17 cellular contexts compared by ENCODE assay signal in genomic region chr15:29099131-29099880, GRCh38.
DNase-seq lines count a peak whose midpoint lies in the region; ATAC-seq and TF ChIP-seq lines count a peak whose summit lies in the region.
"Had no signal": no experiment of that assay in that cellular context is flagged by ENCODE, and none has a peak within 500 bp of the region (broad histone marks: within the 10 kb centered on the region; RNA-seq: fewer than 3 reads in every experiment).

No MANE protein-coding gene starts in this region.

- no peak for ATAC-seq in CD4-positive, alpha-beta T cell (ENCODE audit: poor library complexity)
- ATAC-seq: CD8-positive, alpha-beta T cell had no signal

- no peak overlapping the region for H3K9ac ChIP-seq in endodermal cell (ENCODE audit: extremely low read depth, low read length, poor library complexity, severe bottlenecking)

- peak overlapping the region; percentile 31 for H3K27ac Mint-ChIP-seq in glutamatergic neuron (ENCODE audit: unreplicated experiment)
- no peak overlapping the region for H3K27ac Mint-ChIP-seq in activated CD4-positive, alpha-beta memory T cell treated with anti-CD3 and anti-CD28 coated beads, Interleukin-2, amount 10 ng/mL, durations not matched to agents 7 days and 5 days
- no peak overlapping the region for H3K27ac Mint-ChIP-seq in endodermal cell
- no peak overlapping the region for H3K27ac Mint-ChIP-seq in CD4-positive, alpha-beta T cell
- H3K27ac Mint-ChIP-seq: B cell, HFFc6 had no signal

- CTCF ChIA-PET in activated CD4-positive, alpha-beta memory T cell treated with anti-CD3 and anti-CD28 coated beads, Interleukin-2, amount 10 ng/mL, durations not matched to agents 7 days and 5 days (lab: Charles Lee) = interaction anchor here (2.3 kb wide), 1 partner anchor 10 kb away, joined by 12 read pairs; no protein-coding TSS in a partner anchor
- CTCF ChIA-PET in CD4-positive, alpha-beta T cell (lab: Charles Lee) = interaction anchor here (1.6 kb wide), 1 partner anchor 9 kb away, joined by 5 read pairs; no protein-coding TSS in a partner anchor

- in situ Hi-C loops in G401 (cut with HindIII; ENCODE audit: low sequenced_read_pairs) = no loop called here

- H3K4me3 Mint-ChIP-seq in glutamatergic neuron (ENCODE audit: unreplicated experiment) (no peak overlapping the region), endodermal cell (no peak overlapping the region)
- H3K4me3 Mint-ChIP-seq in activated CD4-positive, alpha-beta memory T cell treated with anti-CD3 and anti-CD28 coated beads, Interleukin-2, amount 10 ng/mL, durations not matched to agents 7 days and 5 days = no peak overlapping the region
- no peak overlapping the region for H3K4me3 Mint-ChIP-seq in CD4-positive, alpha-beta T cell
- H3K4me3 Mint-ChIP-seq: B cell; CD8-positive, alpha-beta T cell; HFFc6 had no signal

- TF ChIP-seq CTCF in glutamatergic neuron (IDR thresholded peaks at IDR 0.05; ENCODE audit: partially characterized antibody, unreplicated experiment) (no peak), sigmoid colon (IDR thresholded peaks at IDR 0.05) (no peak), endodermal cell (conservative IDR thresholded peaks at IDR 0.05) (no peak)
- TF ChIP-seq CTCF in CD4-positive, alpha-beta T cell (IDR thresholded peaks at IDR 0.05) = no peak

- H3K36me3 ChIP-seq in sigmoid colon = no peaks in the 10 kb centered on the region
- no peaks in the 10 kb centered on the region for H3K36me3 ChIP-seq in endodermal cell (ENCODE audit: control insufficient read depth, insufficient read depth, low read length)

- no peak for TF ChIP-seq EP300 in sigmoid colon (IDR thresholded peaks at IDR 0.05)

- H3K36me3 Mint-ChIP-seq in glutamatergic neuron (ENCODE audit: unreplicated experiment) (no peaks in the 10 kb centered on the region), endodermal cell (ENCODE audit: low read depth) (peaks cover 6% of the 10 kb centered on the region)
- H3K36me3 Mint-ChIP-seq in activated CD4-positive, alpha-beta memory T cell treated with anti-CD3 and anti-CD28 coated beads, Interleukin-2, amount 10 ng/mL, durations not matched to agents 7 days and 5 days (ENCODE audit: low read depth) = no peaks in the 10 kb centered on the region
- H3K36me3 Mint-ChIP-seq in CD4-positive, alpha-beta T cell (ENCODE audit: low read depth) = peaks cover 81% of the 10 kb centered on the region

- peaks cover 14% of the 10 kb centered on the region for H3K27me3 Mint-ChIP-seq in glutamatergic neuron (ENCODE audit: unreplicated experiment)
- no peaks in the 10 kb centered on the region for H3K27me3 Mint-ChIP-seq in activated CD4-positive, alpha-beta memory T cell treated with anti-CD3 and anti-CD28 coated beads, Interleukin-2, amount 10 ng/mL, durations not matched to agents 7 days and 5 days
- no peaks in the 10 kb centered on the region for H3K27me3 Mint-ChIP-seq in endodermal cell (ENCODE audit: insufficient read depth)
- no peaks in the 10 kb centered on the region for H3K27me3 Mint-ChIP-seq in CD4-positive, alpha-beta T cell
- H3K27me3 Mint-ChIP-seq: B cell had no signal

- intact Hi-C loops in sigmoid colon (cut with DNase I) = no loop called here
- intact Hi-C loops in CD4-positive, alpha-beta T cell (cut with DNase I, micrococcal nuclease) = loop anchor here in 1 of 2 experiments (10.0 kb wide), 1 partner anchor 315 kb away; no protein-coding TSS in a partner anchor

- TF ChIP-seq POLR2A in sigmoid colon (IDR thresholded peaks at IDR 0.05) = no peak

- POLR2A ChIA-PET in activated CD4-positive, alpha-beta memory T cell treated with anti-CD3 and anti-CD28 coated beads, Interleukin-2, amount 10 ng/mL, durations not matched to agents 7 days and 5 days (lab: Charles Lee) = no interaction called here
- POLR2A ChIA-PET in CD4-positive, alpha-beta T cell (lab: Charles Lee) = no interaction called here

- H3K4me1 Mint-ChIP-seq in glutamatergic neuron (ENCODE audit: low read depth, unreplicated experiment) (peaks cover 3% of the 10 kb centered on the region), endodermal cell (peaks cover 11% of the 10 kb centered on the region)
- H3K4me1 Mint-ChIP-seq in activated CD4-positive, alpha-beta memory T cell treated with anti-CD3 and anti-CD28 coated beads, Interleukin-2, amount 10 ng/mL, durations not matched to agents 7 days and 5 days = no peaks in the 10 kb centered on the region
- peaks cover 11% of the 10 kb centered on the region for H3K4me1 Mint-ChIP-seq in CD4-positive, alpha-beta T cell (ENCODE audit: low read depth)

- H3K9me3 ChIP-seq in sigmoid colon (no peaks in the 10 kb centered on the region), endodermal cell (ENCODE audit: control insufficient read depth, low read length) (no peaks in the 10 kb centered on the region)
- H3K9me3 ChIP-seq in CD4-positive, alpha-beta T cell (ENCODE audit: control insufficient read depth, low read length) = no peaks in the 10 kb centered on the region

- peaks cover 0 to 11% (median 10%) of the 10 kb centered on the region in 4 donors for H3K4me1 ChIP-seq in sigmoid colon
- no peaks in the 10 kb centered on the region for H3K4me1 ChIP-seq in endodermal cell (ENCODE audit: control insufficient read depth, insufficient read depth, low read length)

- no peaks in the 10 kb centered on the region for H3K27me3 ChIP-seq in sigmoid colon
- H3K27me3 ChIP-seq in endodermal cell (ENCODE audit: control insufficient read depth, insufficient read depth, low read length, poor library complexity, severe bottlenecking) = no peaks in the 10 kb centered on the region
- H3K27me3 ChIP-seq in CD4-positive, alpha-beta T cell (ENCODE audit: control insufficient read depth, insufficient read depth, low read length) = no peaks in the 10 kb centered on the region

- H3K27ac ChIP-seq in sigmoid colon = no peak overlapping the region
- H3K27ac ChIP-seq in endodermal cell (ENCODE audit: low read depth, low read length) = no peak overlapping the region
- no peak overlapping the region for H3K27ac ChIP-seq in CD4-positive, alpha-beta T cell (ENCODE audit: low read depth, low read length)
- H3K27ac ChIP-seq: HL-60 had no signal

- no peak overlapping the region for H3K4me3 ChIP-seq in sigmoid colon
- no peak overlapping the region for H3K4me3 ChIP-seq in endodermal cell (ENCODE audit: low read length)

- 90 to 93% methylated on average over 10 of the region's 10 CpGs for WGBS in sigmoid colon, 2 donors
- WGBS in endodermal cell (ENCODE audit: insufficient coverage in 1 of 2, insufficient read length in 1 of 2), 2 experiments = 88 to 94% methylated on average over 9 to 10 of the region's 10 CpGs

- DNase-seq in G401 (ENCODE audit: low spot score) = peak; percentile 85
- DNase-seq in cerebellar cortex (ENCODE audit: low spot score) = peak; percentile 81
- no peak for DNase-seq in glutamatergic neuron
- peak; percentile 46 for DNase-seq in sigmoid colon
- no peak for DNase-seq in activated CD4-positive, alpha-beta memory T cell treated with anti-CD3 and anti-CD28 coated beads, Interleukin-2, amount 10 ng/mL, durations not matched to agents 7 days and 5 days
- DNase-seq in endodermal cell = no peak
- no peak for DNase-seq in CD4-positive, alpha-beta T cell
- DNase-seq: COR-L47, DMS153, DMS79 treated with DMSO at 0.1 percent for 48 hours, EL, GDM1, HCEC 1CT, HFFc6 had no signal

- H3K9me3 Mint-ChIP-seq in glutamatergic neuron (ENCODE audit: unreplicated experiment) (peaks cover 13% of the 10 kb centered on the region), endodermal cell (no peaks in the 10 kb centered on the region)
- no peaks in the 10 kb centered on the region for H3K9me3 Mint-ChIP-seq in activated CD4-positive, alpha-beta memory T cell treated with anti-CD3 and anti-CD28 coated beads, Interleukin-2, amount 10 ng/mL, durations not matched to agents 7 days and 5 days
- no peaks in the 10 kb centered on the region for H3K9me3 Mint-ChIP-seq in CD4-positive, alpha-beta T cell
- H3K9me3 Mint-ChIP-seq: CD8-positive, alpha-beta T cell; HFFc6 had no signal

Comparison
In these comparisons a context has a peak if more than half of its experiments do, and no peak if none do; other contexts are left out.
1. DNase-seq: peak in G401 (single experiment), cerebellar cortex (single experiment) and sigmoid colon (single experiment); none in glutamatergic neuron (single experiment), activated CD4-positive, alpha-beta memory T cell treated with anti-CD3 and anti-CD28 coated beads, Interleukin-2, amount 10 ng/mL, durations not matched to agents 7 days and 5 days (single experiment), endodermal cell (single experiment) and CD4-positive, alpha-beta T cell (0 of 10).